In the genomic region with DNA sequence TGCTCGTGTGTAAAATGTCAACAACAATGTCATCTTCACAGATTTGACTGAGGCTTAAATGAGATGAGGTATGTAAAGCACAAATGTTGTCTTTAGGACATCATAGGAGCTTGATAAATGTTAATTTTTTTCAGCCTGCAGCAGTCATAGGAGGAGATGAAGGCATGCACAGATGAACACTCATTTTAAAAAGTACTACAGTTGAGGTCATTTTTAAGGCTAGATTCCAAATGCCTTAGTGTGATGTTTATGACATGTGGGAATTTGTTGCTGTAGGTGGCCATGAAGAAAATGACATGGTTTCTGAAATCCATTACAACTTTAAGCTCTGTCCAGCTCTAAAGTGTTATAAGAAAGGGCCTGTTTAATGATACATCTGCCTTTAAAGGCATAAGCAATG, we compare ENCODE assay signal across 38 cellular contexts.
"Had no signal": no experiment of that assay in that cellular context is flagged by ENCODE, and none has a peak within 500 bp of the region (broad histone marks: within the 10 kb centered on the region; RNA-seq: fewer than 3 reads in every experiment).

No MANE protein-coding gene starts in this region.

- H3K27me3 Mint-ChIP-seq: activated naive CD8-positive, alpha-beta T cell treated with anti-CD3 and anti-CD28 coated beads, Interleukin-2, amount 50 U/mL, for 24 hours; activated T-helper 17 cell treated with anti-CD3 and anti-CD28 coated beads, Interleukin-2, amount 50 U/mL, for 72 hours; progenitor cell of endocrine pancreas had no signal

- H3K9me3 ChIP-seq: colonic mucosa, neutrophil, sigmoid colon, stomach, thyroid gland, upper lobe of right lung had no signal

- H3K27me3 ChIP-seq: colonic mucosa, foreskin keratinocyte, heart left ventricle, neutrophil, sigmoid colon, stomach, thyroid gland, upper lobe of right lung had no signal

- H3K27ac Mint-ChIP-seq: activated naive CD8-positive, alpha-beta T cell treated with anti-CD3 and anti-CD28 coated beads, Interleukin-2, amount 50 U/mL, for 24 hours; activated T-helper 17 cell treated with anti-CD3 and anti-CD28 coated beads, Interleukin-2, amount 50 U/mL, for 72 hours; immature natural killer cell; mesothelial cell of epicardium; naive B cell; nephron progenitor cell; progenitor cell of endocrine pancreas; stimulated activated naive B cell treated with anti-CD40 and anti-IgM and Interleukin-4, amounts not matched to agents 10 μg/mL and 1 μg/mL and 100 μg/mL, for 72 hours; T-helper 2 cell treated with Interferon-gamma antibody and Interleukin-4, amounts not matched to agents 5 μg/mL and 100 μg/mL, for 36 hours had no signal

- ATAC-seq: activated CD4-positive, CD25-positive, alpha-beta regulatory T cell treated with anti-CD3 and anti-CD28 coated beads, Interleukin-2, amount 50 U/mL, for 24 hours; activated naive CD8-positive, alpha-beta T cell treated with anti-CD3 and anti-CD28 coated beads, Interleukin-2, amount 50 U/mL, for 24 hours; activated T-helper 17 cell treated with anti-CD3 and anti-CD28 coated beads, Interleukin-2, amount 50 U/mL, for 72 hours; foreskin keratinocyte; heart left ventricle; left colon; stimulated activated naive B cell treated with anti-CD40 and anti-IgM and Interleukin-4, amounts not matched to agents 10 μg/mL and 1 μg/mL and 100 μg/mL, for 72 hours; upper lobe of right lung had no signal

- H3K4me3 Mint-ChIP-seq: activated naive CD8-positive, alpha-beta T cell treated with anti-CD3 and anti-CD28 coated beads, Interleukin-2, amount 50 U/mL, for 24 hours; activated T-helper 17 cell treated with anti-CD3 and anti-CD28 coated beads, Interleukin-2, amount 50 U/mL, for 72 hours; immature natural killer cell; mesothelial cell of epicardium; naive B cell; nephron progenitor cell; stimulated activated naive B cell treated with anti-CD40 and anti-IgM and Interleukin-4, amounts not matched to agents 10 μg/mL and 1 μg/mL and 100 μg/mL, for 72 hours; T-helper 2 cell treated with Interferon-gamma antibody and Interleukin-4, amounts not matched to agents 5 μg/mL and 100 μg/mL, for 36 hours had no signal

- H3K4me2 ChIP-seq: smooth muscle cell had no signal

- H3K4me1 ChIP-seq: colonic mucosa, foreskin keratinocyte, stomach, upper lobe of right lung had no signal

- H3K9me3 Mint-ChIP-seq: activated T-helper 17 cell treated with anti-CD3 and anti-CD28 coated beads, Interleukin-2, amount 50 U/mL, for 72 hours had no signal

- H3K4me3 ChIP-seq: colonic mucosa, heart left ventricle, sigmoid colon, smooth muscle cell, stomach, thyroid gland, upper lobe of right lung had no signal

- H3K27ac ChIP-seq: colonic mucosa, foreskin keratinocyte, heart left ventricle, neutrophil, sigmoid colon, stomach, thyroid gland, upper lobe of right lung, WERI-Rb-1 had no signal

- H3K36me3 ChIP-seq: colonic mucosa, neutrophil, thyroid gland, upper lobe of right lung, WERI-Rb-1 had no signal

- H3K36me3 Mint-ChIP-seq: immature natural killer cell; naive B cell; stimulated activated naive B cell treated with anti-CD40 and anti-IgM and Interleukin-4, amounts not matched to agents 10 μg/mL and 1 μg/mL and 100 μg/mL, for 72 hours had no signal

- H3K4me1 Mint-ChIP-seq: activated naive CD8-positive, alpha-beta T cell treated with anti-CD3 and anti-CD28 coated beads, Interleukin-2, amount 50 U/mL, for 24 hours; activated T-helper 17 cell treated with anti-CD3 and anti-CD28 coated beads, Interleukin-2, amount 50 U/mL, for 72 hours; immature natural killer cell; naive B cell; stimulated activated naive B cell treated with anti-CD40 and anti-IgM and Interleukin-4, amounts not matched to agents 10 μg/mL and 1 μg/mL and 100 μg/mL, for 72 hours had no signal

- DNase-seq: activated CD4-positive, alpha-beta T cell treated with anti-CD3 and anti-CD28 coated beads for 48 hours; activated CD4-positive, alpha-beta T cell treated with anti-CD3 and anti-CD28 coated beads, Interleukin-2, amount 50 U/mL, for 48 hours; activated CD8-positive, alpha-beta memory T cell treated with anti-CD3 and anti-CD28 coated beads for 24 hours; activated CD8-positive, alpha-beta memory T cell treated with anti-CD3 and anti-CD28 coated beads, Interleukin-2, amount 50 U/mL, for 4 hours; activated gamma-delta T cell treated with Interleukin-2 at 50 U/mL for 16 hours; activated naive CD4-positive, alpha-beta T cell treated with anti-CD3 and anti-CD28 coated beads, Interleukin-2, amount 50 U/mL, for 16 hours; activated naive CD8-positive, alpha-beta T cell treated with anti-CD3 and anti-CD28 coated beads, Interleukin-2, amount 50 U/mL, for 24 hours; activated T-cell treated with anti-CD3 and anti-CD28 coated beads, Interleukin-2, amount 50 U/mL, for 1 hour; cerebellar nuclear complex; colonic mucosa; effector CD8-positive, alpha-beta T cell; heart left ventricle; hypothalamus; immature natural killer cell; kidney; left colon; mammary epithelial cell; naive B cell; nephron progenitor cell; retina; sigmoid colon; stimulated activated CD4-positive, alpha-beta T cell treated with anti-CD3 and anti-CD28 coated beads, Interleukin-1b, Interleukin-23, amount 100 ng/mL, for 48 hours; stimulated activated CD4-positive, alpha-beta T cell treated with anti-CD3 and anti-CD28 coated beads, Interleukin-4, amount 100 ng/mL, for 4 hours; stimulated activated CD8-positive, alpha-beta memory T cell treated with anti-CD3 and anti-CD28 coated beads, Interleukin-4, amount 100 ng/mL, for 48 hours; stimulated activated naive B cell treated with anti-CD40 and anti-IgM and Interleukin-4, amounts not matched to agents 10 μg/mL and 1 μg/mL and 100 μg/mL, for 72 hours; stomach; T-helper 1 cell; thyroid gland; upper lobe of right lung; WERI-Rb-1 had no signal
